8 cellular contexts compared by ENCODE assay signal in the genomic region with DNA sequence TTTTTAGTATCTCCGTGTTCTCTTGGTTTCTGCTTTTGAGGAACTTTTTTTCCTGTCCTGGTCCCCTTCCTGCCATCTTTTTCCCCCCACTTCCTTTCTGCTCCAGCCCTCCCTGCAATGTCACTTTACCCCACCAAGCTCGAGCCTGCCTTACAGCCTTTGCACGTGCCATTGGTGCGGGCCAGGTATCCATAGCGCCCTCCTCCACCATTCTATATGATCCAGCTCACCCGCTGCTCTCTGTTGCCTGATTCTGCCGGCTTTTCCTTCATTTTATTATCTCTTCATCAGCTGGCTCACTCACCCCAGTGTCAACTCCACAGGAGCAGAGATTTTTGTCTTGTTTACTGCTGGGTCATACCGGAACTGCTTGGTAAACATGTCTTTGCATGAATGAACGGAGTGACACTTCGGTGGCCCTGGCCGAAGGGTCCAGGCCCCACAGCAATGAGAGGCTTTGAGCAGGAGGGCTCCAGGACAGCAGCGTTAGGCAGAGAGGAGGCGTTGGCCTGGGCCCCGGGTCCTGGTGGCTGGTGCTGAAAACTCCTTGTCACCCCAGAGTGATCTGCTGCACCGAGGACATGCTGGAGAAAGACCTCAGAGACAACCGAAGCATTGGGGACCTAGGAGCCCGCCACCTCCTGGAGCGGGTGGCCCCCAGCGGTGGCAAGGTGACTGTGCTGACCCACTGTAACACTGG. TPM values are rescaled to one million over a fixed set of nuclear protein-coding genes. Genes with fewer than 3 reads are reported as not detected.
DNase-seq lines count a peak whose midpoint lies in the region; ATAC-seq and TF ChIP-seq lines count a peak whose summit lies in the region.

No MANE protein-coding gene starts in this region.

- WGBS in stomach, 5 donors: 30 to 55% (median 51%) methylated on average over 13 to 19 of the region's 19 CpGs

- H3K4me1 ChIP-seq in iPS-18a (ENCODE audit: control insufficient read depth, low read depth, low read length) (no peaks in the 10 kb centered on the region), stomach (peaks cover 11 to 32% (median 22%) of the 10 kb centered on the region in 4 donors)

- peaks cover 13% of the 10 kb centered on the region for H3K36me3 Mint-ChIP-seq in activated CD4-positive, alpha-beta memory T cell treated with anti-CD3 and anti-CD28 coated beads, Interleukin-2, amount 10 ng/mL, durations not matched to agents 7 days and 5 days (ENCODE audit: low read depth)

- peak overlapping the region; percentile 78 for H3K4me3 Mint-ChIP-seq in activated CD4-positive, alpha-beta memory T cell treated with anti-CD3 and anti-CD28 coated beads, Interleukin-2, amount 10 ng/mL, durations not matched to agents 7 days and 5 days

- peak overlapping the region; percentile 46 for H3K4me3 ChIP-seq in iPS-18a (ENCODE audit: low read length)
- H3K4me3 ChIP-seq in stomach: peak overlapping the region; percentile 70 to 89 (median 84)

- no peaks in the 10 kb centered on the region for H3K27me3 Mint-ChIP-seq in activated CD4-positive, alpha-beta memory T cell treated with anti-CD3 and anti-CD28 coated beads, Interleukin-2, amount 10 ng/mL, durations not matched to agents 7 days and 5 days

- no peak for TF ChIP-seq EP300 in stomach (IDR thresholded peaks at IDR 0.05)

- intact Hi-C loops in stomach (cut with DNase I; ENCODE audit: low total_unique reads): no loop called here

- TF ChIP-seq CTCF in stomach (IDR thresholded peaks at IDR 0.05): no peak

- H3K27me3 ChIP-seq in iPS-18a (ENCODE audit: control insufficient read depth, insufficient read depth, low read length) (peaks cover 8% of the 10 kb centered on the region), stomach (no peaks in the 10 kb centered on the region)

- H3K9ac ChIP-seq in iPS-18a (ENCODE audit: low read length): no peak overlapping the region

- TF ChIP-seq POLR2A in stomach (IDR thresholded peaks at IDR 0.05): no peak

- POLR2A ChIA-PET in activated CD4-positive, alpha-beta memory T cell treated with anti-CD3 and anti-CD28 coated beads, Interleukin-2, amount 10 ng/mL, durations not matched to agents 7 days and 5 days (lab: Charles Lee): interaction anchor here (2.5 to 4.5 kb wide), 2 partner anchors 8 to 17 kb away, joined by 18 to 34 read pairs; a partner anchor contains a TSS

- no peaks in the 10 kb centered on the region for H3K36me3 ChIP-seq in iPS-18a (ENCODE audit: control insufficient read depth, low read depth, low read length)
- peaks cover 39 to 57% (median 54%) of the 10 kb centered on the region in 4 donors for H3K36me3 ChIP-seq in stomach

- peaks cover 12% of the 10 kb centered on the region for H3K4me1 Mint-ChIP-seq in activated CD4-positive, alpha-beta memory T cell treated with anti-CD3 and anti-CD28 coated beads, Interleukin-2, amount 10 ng/mL, durations not matched to agents 7 days and 5 days

- no peak overlapping the region for H3K27ac Mint-ChIP-seq in activated CD4-positive, alpha-beta memory T cell treated with anti-CD3 and anti-CD28 coated beads, Interleukin-2, amount 10 ng/mL, durations not matched to agents 7 days and 5 days

- H3K27ac ChIP-seq in iPS-18a (ENCODE audit: low read length) (no peak overlapping the region), stomach (peak overlapping the region; percentile 60 to 86 (median 76))

- ATAC-seq in esophagus mucosa (no peak), GM21528 (IDR thresholded peaks at IDR 0.05; ENCODE audit: low FRiP score, unreplicated experiment) (no peak)

- no peaks in the 10 kb centered on the region for H3K9me3 ChIP-seq in iPS-18a (ENCODE audit: control insufficient read depth, low read depth, low read length)
- no peaks in the 10 kb centered on the region for H3K9me3 ChIP-seq in stomach

- CTCF ChIA-PET in activated CD4-positive, alpha-beta memory T cell treated with anti-CD3 and anti-CD28 coated beads, Interleukin-2, amount 10 ng/mL, durations not matched to agents 7 days and 5 days (lab: Charles Lee): interaction anchor here (2.3 kb wide), 1 partner anchor 97 kb away, joined by 9 read pairs; no protein-coding TSS in a partner anchor

- no peaks in the 10 kb centered on the region for H3K9me3 Mint-ChIP-seq in activated CD4-positive, alpha-beta memory T cell treated with anti-CD3 and anti-CD28 coated beads, Interleukin-2, amount 10 ng/mL, durations not matched to agents 7 days and 5 days

- DNase-seq in SIG-M5 treated with dmso at 0.1 percent for 504 hours (lab: John Stamatoyannopoulos, UW; ENCODE audit: unreplicated experiment): peak; percentile 14
- no peak for DNase-seq in SIG-M5 (lab: John Stamatoyannopoulos, UW)
- no peak for DNase-seq in activated CD4-positive, alpha-beta memory T cell treated with anti-CD3 and anti-CD28 coated beads, Interleukin-2, amount 10 ng/mL, durations not matched to agents 7 days and 5 days
- DNase-seq in stomach: no peak
- no peak for DNase-seq in activated CD4-positive, alpha-beta T cell treated with anti-CD3 and anti-CD28 coated beads for 48 hours

RNA-seq across cellular contexts. Expression of a gene that starts 1.2 kb away (rescaled TPM):
- total RNA-seq in activated CD4-positive, alpha-beta memory T cell treated with anti-CD3 and anti-CD28 coated beads, Interleukin-2, amount 10 ng/mL, durations not matched to agents 7 days and 5 days: 10 to 100 TPM; 22.4 to 22.7 TPM
- total RNA-seq in stomach (100 to 1,000 TPM in 1 of 5 donors, 10 to 100 TPM in 4; 24.4 to 249 (median 48.7) TPM), esophagus mucosa (22.4 TPM)
- polyA plus RNA-seq in stomach: 10 to 100 TPM in 1 of 3 donors, 1 to 10 TPM in 2; 7.3 to 28.5 (median 9.6) TPM

RNA-seq across cellular contexts. Expression of a gene that starts 8.7 kb away (rescaled TPM):
- 10 to 100 TPM; 79.4 to 83.7 TPM for total RNA-seq in activated CD4-positive, alpha-beta memory T cell treated with anti-CD3 and anti-CD28 coated beads, Interleukin-2, amount 10 ng/mL, durations not matched to agents 7 days and 5 days
- total RNA-seq in stomach (100 to 1,000 TPM in 4 of 5 donors, 10 to 100 TPM in 1; 14.7 to 271 (median 188) TPM), esophagus mucosa (60.2 TPM)
- polyA plus RNA-seq in stomach: 100 to 1,000 TPM; 171 to 221 (median 196) TPM

RNA-seq across cellular contexts. Expression of a gene that starts 29.7 kb away (rescaled TPM):
- total RNA-seq in activated CD4-positive, alpha-beta memory T cell treated with anti-CD3 and anti-CD28 coated beads, Interleukin-2, amount 10 ng/mL, durations not matched to agents 7 days and 5 days: 10 to 100 TPM; 10.1 to 10.4 TPM
- total RNA-seq in stomach (10 to 100 TPM in 1 of 5 donors, 1 to 10 TPM in 4; 2.2 to 14.0 (median 4.3) TPM), esophagus mucosa (10.9 TPM)
- polyA plus RNA-seq in stomach: 1 to 10 TPM; 2.3 to 4.9 (median 3.0) TPM
